In the genomic region with DNA sequence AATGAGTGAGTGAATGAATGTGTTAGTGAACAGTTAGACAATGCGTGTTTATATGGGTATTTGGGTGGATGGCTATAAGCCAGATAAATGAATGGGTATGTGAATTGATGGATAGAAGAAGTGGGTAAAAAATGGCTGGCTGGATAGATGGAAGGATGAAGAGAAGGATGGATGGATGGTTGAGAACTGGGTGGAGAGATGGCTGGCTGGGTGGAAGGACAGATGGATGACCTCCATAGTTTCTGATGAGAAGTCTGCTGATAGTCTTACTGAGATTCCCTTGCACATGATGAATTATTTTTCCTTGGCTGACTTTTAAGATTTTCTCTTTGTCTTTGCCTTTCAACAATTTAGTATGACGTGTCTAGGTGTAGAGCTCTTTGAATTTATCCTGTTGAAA, we compare ENCODE assay signal across 2 cellular contexts.
TF ChIP-seq lines count a peak whose summit lies in the region.

No MANE protein-coding gene starts in this region.

TF ChIP-seq in A549, 52 proteins besides CTCF, POLR2A, EP300 and RAD21:
- TF ChIP-seq, protein P1, sequence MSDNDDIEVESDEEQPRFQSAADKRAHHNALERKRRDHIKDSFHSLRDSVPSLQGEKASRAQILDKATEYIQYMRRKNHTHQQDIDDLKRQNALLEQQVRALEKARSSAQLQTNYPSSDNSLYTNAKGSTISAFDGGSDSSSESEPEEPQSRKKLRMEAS (IDR thresholded peaks at IDR 0.05) = no peak
- TF ChIP-seq ATOH8 (CRISPR knock-in tag; IDR thresholded peaks at IDR 0.05; ENCODE audit: low read depth) (no peak), JUNB (IDR thresholded peaks at IDR 0.05) (no peak), NR3C1 (IDR thresholded peaks at IDR 0.05) (no peak), NFE2L2 (conservative IDR thresholded peaks at IDR 0.05; ENCODE audit: low read length) (no peak)
- TF ChIP-seq, protein P2, sequence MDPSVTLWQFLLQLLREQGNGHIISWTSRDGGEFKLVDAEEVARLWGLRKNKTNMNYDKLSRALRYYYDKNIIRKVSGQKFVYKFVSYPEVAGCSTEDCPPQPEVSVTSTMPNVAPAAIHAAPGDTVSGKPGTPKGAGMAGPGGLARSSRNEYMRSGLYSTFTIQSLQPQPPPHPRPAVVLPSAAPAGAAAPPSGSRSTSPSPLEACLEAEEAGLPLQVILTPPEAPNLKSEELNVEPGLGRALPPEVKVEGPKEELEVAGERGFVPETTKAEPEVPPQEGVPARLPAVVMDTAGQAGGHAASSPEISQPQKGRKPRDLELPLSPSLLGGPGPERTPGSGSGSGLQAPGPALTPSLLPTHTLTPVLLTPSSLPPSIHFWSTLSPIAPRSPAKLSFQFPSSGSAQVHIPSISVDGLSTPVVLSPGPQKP (IDR thresholded peaks at IDR 0.05; ENCODE audit: low read depth, low read length) = no peak

TF ChIP-seq in HEK293, 187 proteins besides CTCF, POLR2A, EP300 and RAD21 (continued from another document):
- peak; percentile 66 for TF ChIP-seq ZNF366 (tag by site-specific recombination; conservative IDR thresholded peaks at IDR 0.05)
